In genomic region chr17:75404223-75404738, GRCh38 we compare ENCODE assay signal across 1 cellular context.
TF ChIP-seq lines count a peak whose summit lies in the region.

No MANE protein-coding gene starts in this region.

TF ChIP-seq in K562, 482 proteins besides CTCF, POLR2A, EP300 and RAD21 (continued from another document and continues in another):
- TF ChIP-seq CREB3 (tag; conservative IDR thresholded peaks at IDR 0.05; ENCODE audit: low read depth) (no peak), CREB5 (CRISPR knock-in tag; IDR thresholded peaks at IDR 0.05) (no peak), ZNF57 (CRISPR knock-in tag; IDR thresholded peaks at IDR 0.05) (no peak), ETV1 (tag; conservative IDR thresholded peaks at IDR 0.05; ENCODE audit: low read depth) (0 out of 2 replicates have a peak, but pooled peaks have one; percentile 11), DDX20 (tag; IDR thresholded peaks at IDR 0.05; ENCODE audit: low read depth) (no peak), MTA1 (IDR thresholded peaks at IDR 0.05; ENCODE audit: borderline replicate concordance) (peak; percentile 82), NFIX (CRISPR knock-in tag; IDR thresholded peaks at IDR 0.05; ENCODE audit: low read depth) (no peak), THAP12 (CRISPR knock-in tag; IDR thresholded peaks at IDR 0.05) (no peak), HNRNPH1 (optimal IDR thresholded peaks at IDR 0.05; ENCODE audit: low read depth, low read length) (no peak), RBM17 (IDR thresholded peaks at IDR 0.05; ENCODE audit: borderline replicate concordance, low read depth, low read length) (no peak), POLR3A (IDR thresholded peaks at IDR 0.05; ENCODE audit: borderline replicate concordance, extremely low read depth, insufficient read depth, insufficient read length) (no peak), FOXM1 (IDR thresholded peaks at IDR 0.05; ENCODE audit: low read depth) (no peak), FOXM1 (CRISPR knock-in tag; IDR thresholded peaks at IDR 0.05; ENCODE audit: low read depth) (no peak), TRIM24 (IDR thresholded peaks at IDR 0.05) (no peak), RHOXF2B (CRISPR knock-in tag; conservative IDR thresholded peaks at IDR 0.05) (no peak), ELF4 (CRISPR knock-in tag; IDR thresholded peaks at IDR 0.05) (no peak), STAT5B (CRISPR knock-in tag; IDR thresholded peaks at IDR 0.05) (no peak), DNMT1 (IDR thresholded peaks at IDR 0.05) (peak; percentile 23; the same call in 1 of the 2 replicates), SOX6 (IDR thresholded peaks at IDR 0.05) (peak; percentile 27; the same call in 1 of the 2 replicates), CREM (IDR thresholded peaks at IDR 0.05; ENCODE audit: low read depth) (0 out of 2 replicates have a peak, but pooled peaks have one; percentile 6), ZNF584 (CRISPR knock-in tag; IDR thresholded peaks at IDR 0.05; ENCODE audit: low read depth) (no peak), MTA2 (IDR thresholded peaks at IDR 0.05; ENCODE audit: low read depth) (peak; percentile 37), PRMT5 (CRISPR knock-in tag; IDR thresholded peaks at IDR 0.05) (no peak), SREBF1 (IDR thresholded peaks at IDR 0.05; ENCODE audit: borderline replicate concordance, low read depth, low read length) (no peak), DLX4 (CRISPR knock-in tag; IDR thresholded peaks at IDR 0.05) (no peak), ZBTB2 (IDR thresholded peaks at IDR 0.05) (0 out of 2 replicates have a peak, but pooled peaks have one; percentile 29), MNT (conservative IDR thresholded peaks at IDR 0.05) (peak in 1 of 2 experiments; percentile 58; a peak in 2 of 4 replicates), CBX3 (IDR thresholded peaks at IDR 0.05; ENCODE audit: borderline replicate concordance in 1 of 2, low read length in 2 of 2) (0 out of 3 replicates have a peak, but pooled peaks of 1 of the 2 experiments have one; percentile 12), THAP7 (CRISPR knock-in tag; IDR thresholded peaks at IDR 0.05) (no peak), FOSL1 (tag; conservative IDR thresholded peaks at IDR 0.05) (no peak), GTF2B (IDR thresholded peaks at IDR 0.05; ENCODE audit: extremely low read depth, insufficient read length) (no peak), HNRNPK (IDR thresholded peaks at IDR 0.05; ENCODE audit: low read depth, low read length, poor library complexity, severe bottlenecking) (no peak), HDGF (IDR thresholded peaks at IDR 0.05) (no peak), NR1H2 (CRISPR knock-in tag; IDR thresholded peaks at IDR 0.05) (no peak), ZNF384 (IDR thresholded peaks at IDR 0.05; ENCODE audit: low read depth, low read length) (peak; percentile 51; the same call in 1 of the 2 replicates), CHD7 (IDR thresholded peaks at IDR 0.05; ENCODE audit: low read depth, low read length) (no peak), FOXO4 (CRISPR knock-in tag; IDR thresholded peaks at IDR 0.05) (no peak)
